Comparison of ENCODE assay signal across 13 cellular contexts in the genomic region with DNA sequence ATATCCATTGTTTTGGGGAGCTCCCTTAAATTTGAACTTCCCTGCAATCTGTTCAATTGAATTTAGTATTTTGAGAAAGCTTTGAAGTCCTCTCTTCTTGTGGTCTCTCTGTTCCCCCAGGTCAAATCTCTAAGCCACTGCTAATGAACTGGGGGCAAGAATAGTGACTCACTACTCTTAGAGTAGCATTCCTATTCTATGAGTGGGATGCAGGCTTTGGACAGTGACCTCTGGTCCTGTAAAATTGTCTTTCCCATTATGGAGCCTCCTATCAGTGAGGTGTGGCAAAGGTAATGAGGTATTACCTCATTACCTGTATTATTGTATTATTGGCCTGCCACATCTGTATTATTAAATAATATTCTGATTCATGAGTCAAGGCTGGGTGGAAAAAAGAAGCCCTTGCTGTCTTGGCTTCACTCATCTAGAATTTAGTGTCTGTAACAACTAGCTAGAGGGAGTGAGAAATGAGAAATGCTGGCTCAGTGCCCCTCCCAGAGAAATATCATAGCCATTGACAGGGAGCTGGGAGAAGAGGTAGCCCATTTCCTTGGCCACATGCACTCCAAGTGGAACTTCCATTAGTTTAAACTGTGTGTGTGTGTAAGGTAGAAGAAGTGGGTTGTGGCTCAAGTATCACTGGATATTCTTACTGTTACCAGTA.
DNase-seq lines count a peak whose midpoint lies in the region; ATAC-seq and TF ChIP-seq lines count a peak whose summit lies in the region.
"Had no signal": no experiment of that assay in that cellular context is flagged by ENCODE, and none has a peak within 500 bp of the region (broad histone marks: within the 10 kb centered on the region; RNA-seq: fewer than 3 reads in every experiment).

No MANE protein-coding gene starts in this region.

- peak overlapping the region; percentile 24 for H3K27ac ChIP-seq in SJCRH30
- H3K27ac ChIP-seq in effector memory CD4-positive, alpha-beta T cell (ENCODE audit: insufficient read depth, low read length, poor library complexity, severe bottlenecking): no peak overlapping the region
- H3K27ac ChIP-seq: right lobe of liver had no signal

- H3K36me3 ChIP-seq in SJCRH30: no peaks in the 10 kb centered on the region
- no peaks in the 10 kb centered on the region for H3K36me3 ChIP-seq in effector memory CD4-positive, alpha-beta T cell (ENCODE audit: control insufficient read depth, insufficient read depth, low read length)
- H3K36me3 ChIP-seq: right lobe of liver had no signal

- peaks cover 12% of the 10 kb centered on the region for H3K4me1 ChIP-seq in SJCRH30
- H3K4me1 ChIP-seq in effector memory CD4-positive, alpha-beta T cell (ENCODE audit: control insufficient read depth, insufficient read depth, low read length, poor library complexity, severe bottlenecking): no peaks in the 10 kb centered on the region
- H3K4me1 ChIP-seq: right lobe of liver had no signal

- DNase-seq in HFF-Myc (ENCODE audit: extremely low read depth, low read depth): peak; percentile 26
- peak; percentile 17 to 44 for DNase-seq in SJCRH30
- peak; percentile 11 for DNase-seq in fibroblast of pulmonary artery (ENCODE audit: low read depth)
- DNase-seq in skeletal muscle cell (ENCODE audit: low read depth): peak; percentile 31
- no peak for DNase-seq in central memory CD4-positive, alpha-beta T cell
- no peak for DNase-seq in effector memory CD4-positive, alpha-beta T cell
- DNase-seq: activated CD4-positive, alpha-beta T cell treated with anti-CD3 and anti-CD28 coated beads, Interleukin-2, amount 50 U/mL, for 1 hour; CD8-positive, alpha-beta memory T cell; naive thymus-derived CD4-positive, alpha-beta T cell; NCI-H1930; right lobe of liver had no signal

- ATAC-seq in HG02759 (IDR thresholded peaks at IDR 0.05; ENCODE audit: unreplicated experiment) (no peak), GM18502 (IDR thresholded peaks at IDR 0.05; ENCODE audit: poor library complexity, unreplicated experiment) (no peak)
- ATAC-seq: naive thymus-derived CD4-positive, alpha-beta T cell; right lobe of liver had no signal

- H3K27me3 ChIP-seq in SJCRH30: no peaks in the 10 kb centered on the region
- no peaks in the 10 kb centered on the region for H3K27me3 ChIP-seq in effector memory CD4-positive, alpha-beta T cell (replicated peaks; ENCODE audit: control insufficient read depth, insufficient read depth, low read length, poor library complexity, severe bottlenecking)
- H3K27me3 ChIP-seq: right lobe of liver had no signal

- H3K9me3 ChIP-seq in SJCRH30 (replicated peaks): no peaks in the 10 kb centered on the region
- no peaks in the 10 kb centered on the region for H3K9me3 ChIP-seq in effector memory CD4-positive, alpha-beta T cell (ENCODE audit: control insufficient read depth, low read length)
- H3K9me3 ChIP-seq: right lobe of liver had no signal

- TF ChIP-seq CTCF in HFF-Myc (IDR thresholded peaks at IDR 0.05; ENCODE audit: low read depth, low read length, missing control alignments): no peak
- no peak for TF ChIP-seq CTCF in fibroblast of pulmonary artery (IDR thresholded peaks at IDR 0.05; ENCODE audit: low read length, missing control alignments)

- H3K4me3 ChIP-seq in HFF-Myc (replicated peaks; ENCODE audit: low read depth, low read length): no peak overlapping the region
- no peak overlapping the region for H3K4me3 ChIP-seq in SJCRH30
- no peak overlapping the region for H3K4me3 ChIP-seq in fibroblast of pulmonary artery (replicated peaks; ENCODE audit: low read depth, low read length)
- no peak overlapping the region for H3K4me3 ChIP-seq in skeletal muscle cell (ENCODE audit: low read depth, low read length)
- H3K4me3 ChIP-seq in effector memory CD4-positive, alpha-beta T cell (ENCODE audit: insufficient read depth, low read depth, low read length, poor library complexity, severe bottlenecking): no peak overlapping the region
- H3K4me3 ChIP-seq: right lobe of liver had no signal

Comparison
In these comparisons a context has a peak if more than half of its experiments do, and no peak if none do; other contexts are left out.
1. DNase-seq: peak in HFF-Myc (single experiment), SJCRH30 (2 of 2), fibroblast of pulmonary artery (single experiment) and skeletal muscle cell (single experiment); none in central memory CD4-positive, alpha-beta T cell (single experiment) and effector memory CD4-positive, alpha-beta T cell (0 of 3).